17 cellular contexts compared by ENCODE assay signal in the genomic region with DNA sequence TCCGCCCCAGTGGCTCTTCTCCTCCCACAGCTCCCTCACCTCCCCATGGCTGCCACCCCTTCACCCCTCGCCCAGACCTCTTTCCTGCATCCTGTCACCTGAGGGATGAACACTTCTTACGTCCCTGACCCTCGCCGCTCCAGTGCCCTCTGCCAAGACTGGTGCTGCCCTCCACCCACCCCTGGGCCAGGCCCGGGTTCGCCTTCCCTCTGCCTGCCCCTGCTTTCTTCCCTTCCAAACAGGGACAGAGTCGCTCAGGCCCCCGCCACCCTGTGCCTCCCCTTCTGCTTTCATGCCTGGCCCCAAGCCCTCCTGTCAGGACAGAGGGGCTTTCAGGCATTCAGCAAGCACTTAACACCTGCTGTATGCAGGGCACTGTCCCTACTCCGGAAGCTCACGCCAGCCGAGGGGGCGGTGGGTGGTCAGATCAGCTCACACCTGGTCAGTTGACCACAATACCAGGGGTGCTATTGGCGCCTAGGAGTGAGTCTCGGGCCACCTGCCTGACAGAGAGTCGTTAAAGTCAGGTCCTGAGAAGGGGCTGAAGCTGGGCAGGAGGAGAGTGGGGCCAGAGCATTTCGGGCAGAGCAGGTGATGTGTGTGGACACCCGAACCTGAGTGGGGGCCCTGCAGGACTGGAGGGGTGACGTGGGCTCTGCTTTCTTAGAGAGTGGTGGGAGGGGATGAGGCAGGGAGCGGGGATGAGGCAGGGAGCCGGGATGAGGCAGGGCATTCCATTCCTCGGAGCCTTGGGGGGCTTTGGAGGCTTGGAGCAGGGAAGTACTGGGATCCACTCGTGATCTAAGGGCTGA.
"Had no signal": no experiment of that assay in that cellular context is flagged by ENCODE, and none has a peak within 500 bp of the region (broad histone marks: within the 10 kb centered on the region; RNA-seq: fewer than 3 reads in every experiment).

No MANE protein-coding gene starts in this region.

- H3K27me3 ChIP-seq: tibial artery, uterus had no signal

- H3K27me3 Mint-ChIP-seq: activated CD4-positive, alpha-beta memory T cell treated with anti-CD3 and anti-CD28 coated beads for 36 hours; brain had no signal

- H3K4me3 Mint-ChIP-seq: activated CD4-positive, alpha-beta memory T cell treated with anti-CD3 and anti-CD28 coated beads for 36 hours; activated naive CD8-positive, alpha-beta T cell treated with anti-CD3 and anti-CD28 coated beads, Interleukin-2, amount 50 U/mL, for 24 hours; activated T-helper 1 cell treated with anti-CD3 and anti-CD28 coated beads, Interleukin-12 subunit alpha, Interleukin-12 subunit beta, Interleukin-2, Interleukin-4 antibody, amounts not matched to agents 30 ng/mL and 10 ng/mL and 1 ng/mL, durations not matched to agents 14 hours and 24 hours and 36 hours; brain; nephron; T-helper 2 cell treated with Interferon-gamma antibody and Interleukin-4, amounts not matched to agents 5 μg/mL and 100 μg/mL, for 36 hours had no signal

- ATAC-seq: activated naive CD8-positive, alpha-beta T cell treated with anti-CD3 and anti-CD28 coated beads, Interleukin-2, amount 50 U/mL, for 24 hours had no signal

- H3K27ac Mint-ChIP-seq: activated naive CD8-positive, alpha-beta T cell treated with anti-CD3 and anti-CD28 coated beads, Interleukin-2, amount 50 U/mL, for 24 hours; activated T-helper 1 cell treated with anti-CD3 and anti-CD28 coated beads, Interleukin-12 subunit alpha, Interleukin-12 subunit beta, Interleukin-2, Interleukin-4 antibody, amounts not matched to agents 30 ng/mL and 10 ng/mL and 1 ng/mL, durations not matched to agents 14 hours and 24 hours and 36 hours; brain; progenitor cell of endocrine pancreas; T-helper 2 cell treated with Interferon-gamma antibody and Interleukin-4, amounts not matched to agents 5 μg/mL and 100 μg/mL, for 36 hours had no signal

- DNase-seq: activated CD4-positive, alpha-beta memory T cell treated with anti-CD3 and anti-CD28 coated beads for 36 hours; activated naive CD4-positive, alpha-beta T cell; activated naive CD8-positive, alpha-beta T cell treated with anti-CD3 and anti-CD28 coated beads, Interleukin-2, amount 50 U/mL, for 24 hours; activated T-cell treated with anti-CD3 and anti-CD28 coated beads for 4 hours; anterior cingulate cortex; central memory CD4-positive, alpha-beta T cell; stimulated activated CD4-positive, alpha-beta T cell treated with anti-CD3 and anti-CD28 coated beads, Interleukin-15, amount 100 ng/mL, for 24 hours; stimulated activated CD4-positive, alpha-beta T cell treated with anti-CD3 and anti-CD28 coated beads, Interleukin-2, amount 100 ng/mL, for 48 hours; uterus had no signal

- H3K4me3 ChIP-seq: coronary artery, skin epidermis, uterus had no signal

- H3K9me3 Mint-ChIP-seq: activated CD4-positive, alpha-beta memory T cell treated with anti-CD3 and anti-CD28 coated beads for 36 hours; activated naive CD8-positive, alpha-beta T cell treated with anti-CD3 and anti-CD28 coated beads, Interleukin-2, amount 50 U/mL, for 24 hours; activated T-helper 1 cell treated with anti-CD3 and anti-CD28 coated beads, Interleukin-12 subunit alpha, Interleukin-12 subunit beta, Interleukin-2, Interleukin-4 antibody, amounts not matched to agents 30 ng/mL and 10 ng/mL and 1 ng/mL, durations not matched to agents 14 hours and 24 hours and 36 hours; nephron; T-helper 2 cell treated with Interferon-gamma antibody and Interleukin-4, amounts not matched to agents 5 μg/mL and 100 μg/mL, for 36 hours had no signal

- H3K4me1 ChIP-seq: uterus had no signal

- H3K36me3 Mint-ChIP-seq: activated CD4-positive, alpha-beta memory T cell treated with anti-CD3 and anti-CD28 coated beads for 36 hours; brain had no signal

- H3K9me3 ChIP-seq: tibial artery, uterus had no signal

- H3K36me3 ChIP-seq: tibial artery, uterus had no signal
